11 cellular contexts compared by ENCODE assay signal in genomic region chr9:33101104-33101951, GRCh38. TPM values are rescaled to one million over a fixed set of nuclear protein-coding genes. Genes with fewer than 3 reads are reported as not detected.
DNase-seq lines count a peak whose midpoint lies in the region; ATAC-seq and TF ChIP-seq lines count a peak whose summit lies in the region.
"Had no signal": no experiment of that assay in that cellular context is flagged by ENCODE, and none has a peak within 500 bp of the region (broad histone marks: within the 10 kb centered on the region; RNA-seq: fewer than 3 reads in every experiment).

No MANE protein-coding gene starts in this region.

- no peaks in the 10 kb centered on the region for H3K27me3 ChIP-seq in adrenal gland

- intact Hi-C loops in adrenal gland (cut with DNase I), result loop anchor here in 1 of 2 donors (10.0 kb wide), 1 partner anchor 73 kb away; no protein-coding TSS in a partner anchor

- no peaks in the 10 kb centered on the region for H3K27me3 Mint-ChIP-seq in natural killer cell treated with Interleukin-12 subunit alpha and Interleukin-12 subunit beta and Interleukin-15 and Interleukin-18, amount 100 ng/mL, for 72 hours

- peak in 1 of 2 donors; percentile 41 for TF ChIP-seq POLR2A in adrenal gland (IDR thresholded peaks at IDR 0.05)

- peaks cover 0 to 11% of the 10 kb centered on the region in 2 donors for H3K4me1 Mint-ChIP-seq in natural killer cell treated with Interleukin-12 subunit alpha and Interleukin-12 subunit beta and Interleukin-15 and Interleukin-18, amount 100 ng/mL, for 72 hours (ENCODE audit: low read depth in 2 of 2)

- H3K4me1 ChIP-seq in adrenal gland (replicated peaks in 1 of 2), result peaks cover 9 to 10% of the 10 kb centered on the region in 2 donors

- H3K9me3 Mint-ChIP-seq in natural killer cell treated with Interleukin-12 subunit alpha and Interleukin-12 subunit beta and Interleukin-15 and Interleukin-18, amount 100 ng/mL, for 72 hours, result no peaks in the 10 kb centered on the region
- H3K9me3 Mint-ChIP-seq: T-helper 2 cell treated with Interferon-gamma antibody and Interleukin-4, amounts not matched to agents 5 μg/mL and 100 μg/mL, for 36 hours had no signal

- H3K4me3 ChIP-seq in adrenal gland (no peak overlapping the region), skin epidermis (no peak overlapping the region)

- DNase-seq in GM04503 (ENCODE audit: low read depth) (peak; percentile 91), adrenal gland (peak; percentile 80 to 93 (median 91)), glomerular visceral epithelial cell (ENCODE audit: extremely low spot score) (peak; percentile 98), NCI-H1417 treated with DMSO at 0.1 percent for 48 hours (lab: John Stamatoyannopoulos, UW) (no peak), NCI-H1048 (lab: John Stamatoyannopoulos, UW) (no peak)
- DNase-seq in natural killer cell treated with Interleukin-12 subunit alpha and Interleukin-12 subunit beta and Interleukin-15 and Interleukin-18, amount 100 ng/mL, for 72 hours (ENCODE audit: low spot score), result no peak
- DNase-seq: activated effector memory CD4-positive, alpha-beta T cell treated with Interleukin-2 at 50 U/mL for 16 hours; erythroblast had no signal

- H3K27ac ChIP-seq in adrenal gland (peak overlapping the region; percentile 53 to 84 (median 81)), skin epidermis (peak overlapping the region in 16 of 21 experiments; percentile 0 to 70 (median 46))

- no peak for ATAC-seq in natural killer cell treated with Interleukin-12 subunit alpha and Interleukin-12 subunit beta and Interleukin-15 and Interleukin-18, amount 100 ng/mL, for 72 hours
- no peak for ATAC-seq in HG02588 (IDR thresholded peaks at IDR 0.05; ENCODE audit: unreplicated experiment)

- 41 to 58% (median 47%) methylated on average over 9 to 10 of the region's 10 CpGs for WGBS in adrenal gland, 4 donors

- TF ChIP-seq CTCF in adrenal gland (IDR thresholded peaks at IDR 0.05), result no peak

- no peaks in the 10 kb centered on the region for H3K9me3 ChIP-seq in adrenal gland (replicated peaks in 1 of 3)

- no peak overlapping the region for H3K27ac Mint-ChIP-seq in natural killer cell treated with Interleukin-12 subunit alpha and Interleukin-12 subunit beta and Interleukin-15 and Interleukin-18, amount 100 ng/mL, for 72 hours
- H3K27ac Mint-ChIP-seq: T-helper 2 cell treated with Interferon-gamma antibody and Interleukin-4, amounts not matched to agents 5 μg/mL and 100 μg/mL, for 36 hours had no signal

- H3K36me3 ChIP-seq in adrenal gland (replicated peaks in 1 of 2), result no peaks in the 10 kb centered on the region

- no peaks in the 10 kb centered on the region for H3K36me3 Mint-ChIP-seq in natural killer cell treated with Interleukin-12 subunit alpha and Interleukin-12 subunit beta and Interleukin-15 and Interleukin-18, amount 100 ng/mL, for 72 hours

- no peak overlapping the region for H3K4me3 Mint-ChIP-seq in natural killer cell treated with Interleukin-12 subunit alpha and Interleukin-12 subunit beta and Interleukin-15 and Interleukin-18, amount 100 ng/mL, for 72 hours
- H3K4me3 Mint-ChIP-seq: T-helper 2 cell treated with Interferon-gamma antibody and Interleukin-4, amounts not matched to agents 5 μg/mL and 100 μg/mL, for 36 hours had no signal

RNA-seq across cellular contexts. Expression of gene SMU1, which starts 24.9 kb away (rescaled TPM):
- total RNA-seq in adrenal gland, result 10 to 100 TPM; 15.0 to 23.5 (median 21.5) TPM
- 10 to 100 TPM in 1 of 3 donors, 1 to 10 TPM in 2; 6.9 to 23.3 (median 8.0) TPM for polyA plus RNA-seq in adrenal gland
- 10 to 100 TPM; 22.5 to 22.7 TPM for total RNA-seq in natural killer cell treated with Interleukin-12 subunit alpha and Interleukin-12 subunit beta and Interleukin-15 and Interleukin-18, amount 100 ng/mL, for 72 hours

Comparison
In these comparisons a context has a peak if more than half of its experiments do, and no peak if none do; other contexts are left out.
1. DNase-seq: peak in GM04503 (single experiment), adrenal gland (7 of 7) and glomerular visceral epithelial cell (single experiment); none in natural killer cell treated with Interleukin-12 subunit alpha and Interleukin-12 subunit beta and Interleukin-15 and Interleukin-18, amount 100 ng/mL, for 72 hours (single experiment), NCI-H1417 treated with DMSO at 0.1 percent for 48 hours (single experiment) and NCI-H1048 (single experiment).